In genomic region chr5:36502608-36503007, GRCh38 we compare ENCODE assay signal across 16 cellular contexts.
DNase-seq lines count a peak whose midpoint lies in the region; ATAC-seq and TF ChIP-seq lines count a peak whose summit lies in the region.
"Had no signal": no experiment of that assay in that cellular context is flagged by ENCODE, and none has a peak within 500 bp of the region (broad histone marks: within the 10 kb centered on the region; RNA-seq: fewer than 3 reads in every experiment).

No MANE protein-coding gene starts in this region.

- DNase-seq in EL, result peak; percentile 96
- peak; percentile 96 for DNase-seq in PC-3
- DNase-seq in epidermal melanocyte (ENCODE audit: insufficient read length, low spot score), result peak; percentile 87
- peak; percentile 78 for DNase-seq in non-pigmented ciliary epithelial cell (ENCODE audit: low read depth)
- DNase-seq in COR-L47 (lab: John Stamatoyannopoulos, UW), result no peak
- DNase-seq in middle frontal gyrus (ENCODE audit: extremely low spot score, low spot score), result no peak
- no peak for DNase-seq in activated naive CD4-positive, alpha-beta T cell treated with anti-CD3 and anti-CD28 coated beads, Interleukin-2, amount 50 U/mL, for 72 hours (ENCODE audit: low spot score in 2 of 2)
- DNase-seq: activated CD4-positive, alpha-beta T cell treated with anti-CD3 and anti-CD28 coated beads for 48 hours; DMS153; effector memory CD4-positive, alpha-beta T cell; NCI-H1694; occipital lobe; Right ventricle myocardium superior; tibial artery had no signal

- H3K36me3 Mint-ChIP-seq in activated naive CD4-positive, alpha-beta T cell treated with anti-CD3 and anti-CD28 coated beads, Interleukin-2, amount 50 U/mL, for 72 hours, result no peaks in the 10 kb centered on the region

- no TSS peak for BruUV-seq in PC-3 (replicated peaks; lab: Mats Ljungman, UMichigan)

- H3K4me1 ChIP-seq in PC-3 (ENCODE audit: insufficient read depth, low read length), result peaks cover 26% of the 10 kb centered on the region
- H3K4me1 ChIP-seq: tibial artery had no signal

- peak overlapping the region; percentile 53 for H3K4me2 ChIP-seq in PC-3 (ENCODE audit: low read length)
- H3K4me2 ChIP-seq: GM23338 had no signal

- CTCF ChIA-PET in PC-3 (lab: Charles Lee), result interaction anchor here (1.0 to 1.2 kb wide), 2 partner anchors 84 to 88 kb away, joined by 3 read pairs; no protein-coding TSS in a partner anchor

- H3F3A ChIP-seq in PC-3 (ENCODE audit: low read length, unreplicated experiment), result peaks cover 3% of the 10 kb centered on the region

- H2AFZ ChIP-seq in PC-3 (ENCODE audit: low read length), result no peak overlapping the region
- H2AFZ ChIP-seq: GM23338 had no signal

- no peaks in the 10 kb centered on the region for H3K79me2 ChIP-seq in PC-3 (ENCODE audit: low read length)

- H3K4me3 ChIP-seq in PC-3 (ENCODE audit: low read length), result no peak overlapping the region
- H3K4me3 ChIP-seq: GM23338, tibial artery had no signal

- no peaks in the 10 kb centered on the region for H3K27me3 ChIP-seq in PC-3 (ENCODE audit: low read length)
- H3K27me3 ChIP-seq: tibial artery had no signal

- no peaks in the 10 kb centered on the region for H3K36me3 ChIP-seq in PC-3 (ENCODE audit: low read depth, low read length)
- H3K36me3 ChIP-seq: tibial artery had no signal

- H3K27ac ChIP-seq in PC-3 (ENCODE audit: low read length), result peak overlapping the region; percentile 73
- H3K27ac ChIP-seq: tibial artery had no signal

- no peak overlapping the region; the same call in 1 of the 2 replicates for H3K9ac ChIP-seq in PC-3 (ENCODE audit: low read length)

- H3K9me2 ChIP-seq in PC-3 (replicated peaks; ENCODE audit: low read length), result no peaks in the 10 kb centered on the region

- POLR2A ChIA-PET in PC-3 (lab: Charles Lee; ENCODE audit: unreplicated experiment), result no interaction called here

- no peaks in the 10 kb centered on the region for H4K20me1 ChIP-seq in PC-3 (ENCODE audit: low read length)

- H3K27ac Mint-ChIP-seq in activated naive CD4-positive, alpha-beta T cell treated with anti-CD3 and anti-CD28 coated beads, Interleukin-2, amount 50 U/mL, for 72 hours, result no peak overlapping the region
- H3K27ac Mint-ChIP-seq: GM23338 had no signal

- intact Hi-C loops in PC-3 (cut with micrococcal nuclease), result loop anchor here (2.0 kb wide), 1 partner anchor 80 kb away; no protein-coding TSS in a partner anchor

- TF ChIP-seq CTCF in PC-3 (conservative IDR thresholded peaks at IDR 0.05; ENCODE audit: low read depth, low read length), result no peak

- no peaks in the 10 kb centered on the region for H3K9me3 Mint-ChIP-seq in activated naive CD4-positive, alpha-beta T cell treated with anti-CD3 and anti-CD28 coated beads, Interleukin-2, amount 50 U/mL, for 72 hours

- ATAC-seq in PC-3 (peak; percentile 98), HG03469 (IDR thresholded peaks at IDR 0.05; ENCODE audit: unreplicated experiment) (no peak)
- no peak for ATAC-seq in activated naive CD4-positive, alpha-beta T cell treated with anti-CD3 and anti-CD28 coated beads, Interleukin-2, amount 50 U/mL, for 72 hours
- ATAC-seq: GM23338 had no signal

- H3K9me3 ChIP-seq in PC-3 (ENCODE audit: low read length), result no peaks in the 10 kb centered on the region
- H3K9me3 ChIP-seq: tibial artery had no signal

Comparison
In these comparisons a context has a peak if more than half of its experiments do, and no peak if none do; other contexts are left out.
1. DNase-seq: peak in EL (single experiment), PC-3 (single experiment), epidermal melanocyte (single experiment) and non-pigmented ciliary epithelial cell (single experiment); none in COR-L47 (single experiment), middle frontal gyrus (single experiment) and activated naive CD4-positive, alpha-beta T cell treated with anti-CD3 and anti-CD28 coated beads, Interleukin-2, amount 50 U/mL, for 72 hours (0 of 2).